2 cellular contexts compared by ENCODE assay signal in genomic region chr9:92892317-92892716, GRCh38. TPM values are rescaled to one million over a fixed set of nuclear protein-coding genes. Genes with fewer than 3 reads are reported as not detected.
"Had no signal": no experiment of that assay in that cellular context is flagged by ENCODE, and none has a peak within 500 bp of the region (broad histone marks: within the 10 kb centered on the region; RNA-seq: fewer than 3 reads in every experiment).

No MANE protein-coding gene starts in this region.

RNA-seq across cellular contexts. Expression of gene FGD3, which starts 55.0 kb away (rescaled TPM):
- total RNA-seq: endothelial cell of umbilical vein, glomerular endothelial cell had no signal
- polyA plus RNA-seq: endothelial cell of umbilical vein had no signal
